ENCODE assay signal across 8 cellular contexts in genomic region chrX:103464774-103465117, GRCh38. TPM values are rescaled to one million over a fixed set of nuclear protein-coding genes. Genes with fewer than 3 reads are reported as not detected.
DNase-seq lines count a peak whose midpoint lies in the region; ATAC-seq and TF ChIP-seq lines count a peak whose summit lies in the region.

No MANE protein-coding gene starts in this region.

- ATAC-seq in GM18858 (IDR thresholded peaks at IDR 0.05; ENCODE audit: unreplicated experiment) (peak; percentile 94), HG03108 (IDR thresholded peaks at IDR 0.05; ENCODE audit: unreplicated experiment) (peak; percentile 90), memory B cell (ENCODE audit: low read depth) (peak; percentile 86)

- DNase-seq in AG09309 (ENCODE audit: low read depth) (no peak), NCI-H446 (lab: John Stamatoyannopoulos, UW) (peak; percentile 1 to 59), dermis microvascular lymphatic vessel endothelial cell (ENCODE audit: low read depth in 2 of 2) (peak; percentile 59 to 74), memory B cell (ENCODE audit: low spot score in 2 of 2) (peak; percentile 49 to 62)
- peak; percentile 74 for DNase-seq in activated CD4-positive, alpha-beta T cell treated with anti-CD3 and anti-CD28 coated beads, Interleukin-2, amount 10 ng/mL, durations not matched to agents 7 days and 5 days
- DNase-seq in stimulated activated CD8-positive, alpha-beta memory T cell treated with anti-CD3 and anti-CD28 coated beads, Interleukin-15, amount 100 ng/mL, for 24 hours (ENCODE audit: low read depth): peak; percentile 35

- peaks cover 8% of the 10 kb centered on the region for H3K4me1 Mint-ChIP-seq in activated CD4-positive, alpha-beta T cell treated with anti-CD3 and anti-CD28 coated beads, Interleukin-2, amount 10 ng/mL, durations not matched to agents 7 days and 5 days
- peaks cover 3% of the 10 kb centered on the region for H3K4me1 Mint-ChIP-seq in memory B cell

- POLR2A ChIA-PET in activated CD4-positive, alpha-beta T cell treated with anti-CD3 and anti-CD28 coated beads, Interleukin-2, amount 10 ng/mL, durations not matched to agents 7 days and 5 days (lab: Charles Lee): no interaction called here

- peak overlapping the region; percentile 90 for H3K27ac Mint-ChIP-seq in activated CD4-positive, alpha-beta T cell treated with anti-CD3 and anti-CD28 coated beads, Interleukin-2, amount 10 ng/mL, durations not matched to agents 7 days and 5 days
- H3K27ac Mint-ChIP-seq in memory B cell: peak overlapping the region; percentile 59

- no peak overlapping the region for H3K4me3 ChIP-seq in AG09309 (ENCODE audit: control insufficient read depth, low read depth, low read length)

- peak overlapping the region; percentile 76 for H3K4me3 Mint-ChIP-seq in activated CD4-positive, alpha-beta T cell treated with anti-CD3 and anti-CD28 coated beads, Interleukin-2, amount 10 ng/mL, durations not matched to agents 7 days and 5 days
- peak overlapping the region; percentile 90 for H3K4me3 Mint-ChIP-seq in memory B cell

- H3K36me3 Mint-ChIP-seq in activated CD4-positive, alpha-beta T cell treated with anti-CD3 and anti-CD28 coated beads, Interleukin-2, amount 10 ng/mL, durations not matched to agents 7 days and 5 days (ENCODE audit: low read depth): peaks cover 2% of the 10 kb centered on the region
- no peaks in the 10 kb centered on the region for H3K36me3 Mint-ChIP-seq in memory B cell

- CTCF ChIA-PET in activated CD4-positive, alpha-beta T cell treated with anti-CD3 and anti-CD28 coated beads, Interleukin-2, amount 10 ng/mL, durations not matched to agents 7 days and 5 days (lab: Charles Lee): interaction anchor here (0.6 to 1.0 kb wide), 3 partner anchors 27 to 254 kb away, joined by 3 to 4 read pairs (median 3); no protein-coding TSS in a partner anchor

- TF ChIP-seq CTCF in AG09309 (IDR thresholded peaks at IDR 0.05; ENCODE audit: control insufficient read depth, insufficient read depth, low read depth, low read length, missing control alignments): peak; percentile 77

- peaks cover 2% of the 10 kb centered on the region for H3K9me3 Mint-ChIP-seq in activated CD4-positive, alpha-beta T cell treated with anti-CD3 and anti-CD28 coated beads, Interleukin-2, amount 10 ng/mL, durations not matched to agents 7 days and 5 days
- H3K9me3 Mint-ChIP-seq in memory B cell: no peaks in the 10 kb centered on the region

- H3K27me3 Mint-ChIP-seq in activated CD4-positive, alpha-beta T cell treated with anti-CD3 and anti-CD28 coated beads, Interleukin-2, amount 10 ng/mL, durations not matched to agents 7 days and 5 days: peaks cover 2% of the 10 kb centered on the region
- peaks cover 5% of the 10 kb centered on the region for H3K27me3 Mint-ChIP-seq in memory B cell

RNA-seq across cellular contexts. Expression of gene RAB40A, which starts 54.5 kb away (rescaled TPM):
- under 1 TPM; 0.10 to 0.12 TPM for total RNA-seq in activated CD4-positive, alpha-beta T cell treated with anti-CD3 and anti-CD28 coated beads, Interleukin-2, amount 10 ng/mL, durations not matched to agents 7 days and 5 days
- total RNA-seq in dermis microvascular lymphatic vessel endothelial cell: 0.13 TPM in 1 of 2 replicates, not detected in the other
